ENCODE assay signal across 1 cellular context in genomic region chr1:72023063-72023647, GRCh38.
TF ChIP-seq lines count a peak whose summit lies in the region.

No MANE protein-coding gene starts in this region.

TF ChIP-seq in GM23338, 12 proteins besides CTCF, POLR2A, EP300 and RAD21 (continued from another document):
- no peak for TF ChIP-seq REST (IDR thresholded peaks at IDR 0.05; ENCODE audit: unreplicated experiment)
- no peak for TF ChIP-seq ZNF331 (CRISPR knock-in tag; IDR thresholded peaks at IDR 0.05; ENCODE audit: low read depth)
- TF ChIP-seq, protein P1, sequence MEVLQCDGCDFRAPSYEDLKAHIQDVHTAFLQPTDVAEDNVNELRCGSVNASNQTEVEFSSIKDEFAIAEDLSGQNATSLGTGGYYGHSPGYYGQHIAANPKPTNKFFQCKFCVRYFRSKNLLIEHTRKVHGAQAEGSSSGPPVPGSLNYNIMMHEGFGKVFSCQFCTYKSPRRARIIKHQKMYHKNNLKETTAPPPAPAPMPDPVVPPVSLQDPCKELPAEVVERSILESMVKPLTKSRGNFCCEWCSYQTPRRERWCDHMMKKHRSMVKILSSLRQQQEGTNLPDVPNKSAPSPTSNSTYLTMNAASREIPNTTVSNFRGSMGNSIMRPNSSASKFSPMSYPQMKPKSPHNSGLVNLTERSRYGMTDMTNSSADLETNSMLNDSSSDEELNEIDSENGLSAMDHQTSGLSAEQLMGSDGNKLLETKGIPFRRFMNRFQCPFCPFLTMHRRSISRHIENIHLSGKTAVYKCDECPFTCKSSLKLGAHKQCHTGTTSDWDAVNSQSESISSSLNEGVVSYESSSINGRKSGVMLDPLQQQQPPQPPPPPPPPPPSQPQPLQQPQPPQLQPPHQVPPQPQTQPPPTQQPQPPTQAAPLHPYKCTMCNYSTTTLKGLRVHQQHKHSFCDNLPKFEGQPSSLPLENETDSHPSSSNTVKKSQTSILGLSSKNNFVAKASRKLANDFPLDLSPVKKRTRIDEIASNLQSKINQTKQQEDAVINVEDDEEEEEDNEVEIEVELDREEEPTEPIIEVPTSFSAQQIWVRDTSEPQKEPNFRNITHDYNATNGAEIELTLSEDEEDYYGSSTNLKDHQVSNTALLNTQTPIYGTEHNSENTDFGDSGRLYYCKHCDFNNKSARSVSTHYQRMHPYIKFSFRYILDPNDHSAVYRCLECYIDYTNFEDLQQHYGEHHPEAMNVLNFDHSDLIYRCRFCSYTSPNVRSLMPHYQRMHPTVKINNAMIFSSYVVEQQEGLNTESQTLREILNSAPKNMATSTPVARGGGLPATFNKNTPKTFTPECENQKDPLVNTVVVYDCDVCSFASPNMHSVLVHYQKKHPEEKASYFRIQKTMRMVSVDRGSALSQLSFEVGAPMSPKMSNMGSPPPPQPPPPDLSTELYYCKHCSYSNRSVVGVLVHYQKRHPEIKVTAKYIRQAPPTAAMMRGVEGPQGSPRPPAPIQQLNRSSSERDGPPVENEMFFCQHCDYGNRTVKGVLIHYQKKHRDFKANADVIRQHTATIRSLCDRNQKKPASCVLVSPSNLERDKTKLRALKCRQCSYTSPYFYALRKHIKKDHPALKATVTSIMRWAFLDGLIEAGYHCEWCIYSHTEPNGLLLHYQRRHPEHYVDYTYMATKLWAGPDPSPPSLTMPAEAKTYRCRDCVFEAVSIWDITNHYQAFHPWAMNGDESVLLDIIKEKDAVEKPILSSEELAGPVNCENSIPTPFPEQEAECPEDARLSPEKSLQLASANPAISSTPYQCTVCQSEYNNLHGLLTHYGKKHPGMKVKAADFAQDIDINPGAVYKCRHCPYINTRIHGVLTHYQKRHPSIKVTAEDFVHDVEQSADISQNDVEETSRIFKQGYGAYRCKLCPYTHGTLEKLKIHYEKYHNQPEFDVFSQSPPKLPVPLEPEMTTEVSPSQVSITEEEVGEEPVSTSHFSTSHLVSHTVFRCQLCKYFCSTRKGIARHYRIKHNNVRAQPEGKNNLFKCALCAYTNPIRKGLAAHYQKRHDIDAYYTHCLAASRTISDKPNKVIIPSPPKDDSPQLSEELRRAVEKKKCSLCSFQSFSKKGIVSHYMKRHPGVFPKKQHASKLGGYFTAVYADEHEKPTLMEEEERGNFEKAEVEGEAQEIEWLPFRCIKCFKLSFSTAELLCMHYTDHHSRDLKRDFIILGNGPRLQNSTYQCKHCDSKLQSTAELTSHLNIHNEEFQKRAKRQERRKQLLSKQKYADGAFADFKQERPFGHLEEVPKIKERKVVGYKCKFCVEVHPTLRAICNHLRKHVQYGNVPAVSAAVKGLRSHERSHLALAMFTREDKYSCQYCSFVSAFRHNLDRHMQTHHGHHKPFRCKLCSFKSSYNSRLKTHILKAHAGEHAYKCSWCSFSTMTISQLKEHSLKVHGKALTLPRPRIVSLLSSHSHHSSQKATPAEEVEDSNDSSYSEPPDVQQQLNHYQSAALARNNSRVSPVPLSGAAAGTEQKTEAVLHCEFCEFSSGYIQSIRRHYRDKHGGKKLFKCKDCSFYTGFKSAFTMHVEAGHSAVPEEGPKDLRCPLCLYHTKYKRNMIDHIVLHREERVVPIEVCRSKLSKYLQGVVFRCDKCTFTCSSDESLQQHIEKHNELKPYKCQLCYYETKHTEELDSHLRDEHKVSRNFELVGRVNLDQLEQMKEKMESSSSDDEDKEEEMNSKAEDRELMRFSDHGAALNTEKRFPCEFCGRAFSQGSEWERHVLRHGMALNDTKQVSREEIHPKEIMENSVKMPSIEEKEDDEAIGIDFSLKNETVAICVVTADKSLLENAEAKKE (CRISPR knock-in tag; IDR thresholded peaks at IDR 0.05) = no peak
- TF ChIP-seq CREB1 (CRISPR knock-in tag; IDR thresholded peaks at IDR 0.05; ENCODE audit: low read depth) = no peak
- TF ChIP-seq POLR2AphosphoS5 (IDR thresholded peaks at IDR 0.05; ENCODE audit: low read depth) = no peak
- no peak for TF ChIP-seq STAT1 (IDR thresholded peaks at IDR 0.05; ENCODE audit: unreplicated experiment)
- TF ChIP-seq JUNB (IDR thresholded peaks at IDR 0.05; ENCODE audit: unreplicated experiment) = no peak
- TF ChIP-seq EZH2phosphoT487 (IDR thresholded peaks at IDR 0.05; ENCODE audit: unreplicated experiment) = no peak
- TF ChIP-seq, protein P2, sequence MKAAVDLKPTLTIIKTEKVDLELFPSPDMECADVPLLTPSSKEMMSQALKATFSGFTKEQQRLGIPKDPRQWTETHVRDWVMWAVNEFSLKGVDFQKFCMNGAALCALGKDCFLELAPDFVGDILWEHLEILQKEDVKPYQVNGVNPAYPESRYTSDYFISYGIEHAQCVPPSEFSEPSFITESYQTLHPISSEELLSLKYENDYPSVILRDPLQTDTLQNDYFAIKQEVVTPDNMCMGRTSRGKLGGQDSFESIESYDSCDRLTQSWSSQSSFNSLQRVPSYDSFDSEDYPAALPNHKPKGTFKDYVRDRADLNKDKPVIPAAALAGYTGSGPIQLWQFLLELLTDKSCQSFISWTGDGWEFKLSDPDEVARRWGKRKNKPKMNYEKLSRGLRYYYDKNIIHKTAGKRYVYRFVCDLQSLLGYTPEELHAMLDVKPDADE (IDR thresholded peaks at IDR 0.05) = no peak
